ENCODE assay signal across 13 cellular contexts in genomic region chr2:221567231-221567760, GRCh38.
"Had no signal": no experiment of that assay in that cellular context is flagged by ENCODE, and none has a peak within 500 bp of the region (broad histone marks: within the 10 kb centered on the region; RNA-seq: fewer than 3 reads in every experiment).

No MANE protein-coding gene starts in this region.

- H3K4me3 ChIP-seq: gastroesophageal sphincter, stomach, thyroid gland had no signal

- ATAC-seq: gastroesophageal sphincter, left ventricle myocardium superior had no signal

- H3K9me3 ChIP-seq: gastroesophageal sphincter, stomach, thyroid gland had no signal

- H3K27ac ChIP-seq: gastroesophageal sphincter, stomach, thyroid gland had no signal

- H3K27me3 ChIP-seq: thyroid gland had no signal

- DNase-seq: activated CD4-positive, CD25-positive, alpha-beta regulatory T cell; activated naive CD4-positive, alpha-beta T cell treated with anti-CD3 and anti-CD28 coated beads, Interleukin-2, amount 50 U/mL, for 16 hours; amniotic stem cell; effector CD4-positive, alpha-beta T cell; left ventricle myocardium superior; mesendoderm; retina; stimulated activated CD4-positive, alpha-beta T cell treated with anti-CD3 and anti-CD28 coated beads, Interleukin-15, amount 100 ng/mL, for 24 hours; stimulated activated CD4-positive, alpha-beta T cell treated with anti-CD3 and anti-CD28 coated beads, Interleukin-4, amount 100 ng/mL, for 24 hours; stomach; T-helper 2 cell; thyroid gland had no signal

- H3K36me3 ChIP-seq: stomach, thyroid gland had no signal
